Comparison of ENCODE assay signal across 39 cellular contexts in the genomic region with DNA sequence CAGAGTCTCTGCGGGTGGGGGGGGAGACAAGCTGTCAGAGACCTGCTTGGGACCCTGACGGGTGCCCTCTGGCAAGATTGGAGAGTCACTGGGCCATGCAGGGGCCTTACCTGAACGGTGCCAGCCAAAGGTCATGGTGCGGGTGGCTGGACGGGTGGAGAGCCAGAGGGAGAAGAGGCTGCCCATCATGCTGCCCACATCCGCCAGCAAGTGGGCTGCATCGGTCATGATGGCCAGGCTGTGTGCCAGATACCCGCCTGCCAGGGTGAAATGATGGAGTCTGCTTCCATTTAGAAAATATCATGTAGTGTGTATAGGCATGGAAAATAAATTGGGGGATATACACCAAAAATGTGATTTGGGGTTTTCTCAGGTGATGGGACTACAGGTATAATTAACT. TPM values are rescaled to one million over a fixed set of nuclear protein-coding genes. Genes with fewer than 3 reads are reported as not detected.
"Had no signal": no experiment of that assay in that cellular context is flagged by ENCODE, and none has a peak within 500 bp of the region (broad histone marks: within the 10 kb centered on the region; RNA-seq: fewer than 3 reads in every experiment).

No MANE protein-coding gene starts in this region.

- H3K9me3 ChIP-seq: MG63 had no signal

- H3K4me3 ChIP-seq: MG63 had no signal

- H3K36me3 ChIP-seq: MG63 had no signal

- DNase-seq: Karpas-422, Kasumi-1, MG63, MM.1S, MV-4-11, NCI-H1048, NCI-H1092, NCI-H1092 treated with DMSO at 0.1 percent for 48 hours, NCI-H1105, NCI-H1105 treated with DMSO at 0.1 percent for 48 hours, NCI-H1417, NCI-H1417 treated with DMSO at 0.1 percent for 48 hours, NCI-H1436, NCI-H1436 treated with DMSO at 0.1 percent for 48 hours, NCI-H146, NCI-H1694, NCI-H1694 treated with DMSO at 0.1 percent for 48 hours, NCI-H187, NCI-H187 treated with DMSO at 0.1 percent for 48 hours, NCI-H1930, NCI-H2029, NCI-H2029 treated with DMSO at 0.1 percent for 48 hours, NCI-H2081, NCI-H2081 treated with DMSO at 0.1 percent for 48 hours, NCI-H2107, NCI-H2171, NCI-H2171 treated with DMSO at 0.1 percent for 48 hours, NCI-H2227 treated with DMSO at 0.1 percent for 48 hours, NCI-H226, NCI-H345, NCI-H446, NCI-H446 treated with DMSO at 0.1 percent for 48 hours, NCI-H510A, NCI-H510A treated with DMSO at 0.1 percent for 48 hours, NCI-H524, NCI-H524 treated with DMSO at 0.1 percent for 48 hours had no signal

RNA-seq across cellular contexts. Expression of a gene that starts 4.8 kb away (rescaled TPM):
- total RNA-seq: M059J had no signal

RNA-seq across cellular contexts. Expression of a gene that starts 17.2 kb away (rescaled TPM):
- total RNA-seq: LHCN-M2, M059J, NCI-H460 had no signal
